In genomic region chr1:13587256-13588030, GRCh38 we compare ENCODE assay signal across 17 cellular contexts. TPM values are rescaled to one million over a fixed set of nuclear protein-coding genes. Genes with fewer than 3 reads are reported as not detected.
DNase-seq lines count a peak whose midpoint lies in the region; ATAC-seq and TF ChIP-seq lines count a peak whose summit lies in the region.
"Had no signal": no experiment of that assay in that cellular context is flagged by ENCODE, and none has a peak within 500 bp of the region (broad histone marks: within the 10 kb centered on the region; RNA-seq: fewer than 3 reads in every experiment).

No MANE protein-coding gene starts in this region.

- H3K4me3 ChIP-seq in right atrium auricular region (no peak overlapping the region), esophagus (ENCODE audit: low read depth in 1 of 2, low read length in 2 of 2) (no peak overlapping the region), muscle layer of duodenum (ENCODE audit: low read depth in 1 of 2, low read length in 2 of 2) (no peak overlapping the region), body of pancreas (no peak overlapping the region), thyroid gland (replicated peaks in 1 of 3) (no peak overlapping the region)
- H3K4me3 ChIP-seq: GM23248, PC-9 had no signal

- TF ChIP-seq CTCF in right atrium auricular region (IDR thresholded peaks at IDR 0.05) (no peak), body of pancreas (IDR thresholded peaks at IDR 0.05) (no peak), thyroid gland (IDR thresholded peaks at IDR 0.05) (no peak)

- H3K9me3 ChIP-seq in right atrium auricular region (no peaks in the 10 kb centered on the region), esophagus (ENCODE audit: control insufficient read depth in 2 of 2, insufficient read depth in 1 of 2, low read depth in 1 of 2, low read length in 1 of 2) (peaks cover 0 to 2% of the 10 kb centered on the region in 2 donors), muscle layer of duodenum (ENCODE audit: control insufficient read depth in 1 of 2, low read length in 2 of 2) (no peaks in the 10 kb centered on the region), body of pancreas (no peaks in the 10 kb centered on the region), thyroid gland (no peaks in the 10 kb centered on the region)

- H3K27ac ChIP-seq in right atrium auricular region (no peak overlapping the region), esophagus (ENCODE audit: low read depth in 2 of 2, low read length in 1 of 2) (peak overlapping the region; percentile 9 to 80), muscle layer of duodenum (ENCODE audit: low read length) (peak overlapping the region; percentile 5), body of pancreas (no peak overlapping the region), thyroid gland (no peak overlapping the region)
- H3K27ac ChIP-seq: GM23248, PC-9 had no signal

- H3K4me1 ChIP-seq in right atrium auricular region, result peaks cover 0 to 12% of the 10 kb centered on the region in 2 donors
- peaks cover 2 to 4% of the 10 kb centered on the region in 2 donors for H3K4me1 ChIP-seq in esophagus (ENCODE audit: control insufficient read depth in 2 of 2, insufficient read depth in 2 of 2, low read length in 1 of 2)
- H3K4me1 ChIP-seq in muscle layer of duodenum (ENCODE audit: control insufficient read depth in 1 of 2, insufficient read depth in 2 of 2, low read length in 2 of 2), result peaks cover 0 to 3% of the 10 kb centered on the region in 2 donors
- peaks cover 5% of the 10 kb centered on the region for H3K4me1 ChIP-seq in body of pancreas
- H3K4me1 ChIP-seq in thyroid gland, result peaks cover 4 to 7% of the 10 kb centered on the region in 2 donors

- H3K27me3 ChIP-seq in right atrium auricular region, result no peaks in the 10 kb centered on the region
- H3K27me3 ChIP-seq in esophagus (ENCODE audit: control insufficient read depth in 1 of 2, insufficient read depth in 2 of 2, low read length in 2 of 2), result no peaks in the 10 kb centered on the region
- H3K27me3 ChIP-seq in muscle layer of duodenum (ENCODE audit: low read depth, low read length), result peaks cover 5% of the 10 kb centered on the region
- peaks cover 0 to 4% of the 10 kb centered on the region in 2 donors for H3K27me3 ChIP-seq in body of pancreas
- peaks cover 3% of the 10 kb centered on the region for H3K27me3 ChIP-seq in thyroid gland

- WGBS in esophagus, 2 donors, result 30 to 32% methylated on average over 9 of the region's 9 CpGs
- 14 to 15% methylated on average over 9 of the region's 9 CpGs for WGBS in body of pancreas, 2 donors
- WGBS in thyroid gland, 2 donors, result 47 to 49% methylated on average over 8 to 9 of the region's 9 CpGs

- ATAC-seq in left ventricle myocardium superior (peak; percentile 4), body of pancreas (no peak), GM21526 (IDR thresholded peaks at IDR 0.05; ENCODE audit: low FRiP score, unreplicated experiment) (no peak), GM21528 (IDR thresholded peaks at IDR 0.05; ENCODE audit: low FRiP score, unreplicated experiment) (no peak)
- ATAC-seq: sciatic nerve had no signal

- TF ChIP-seq POLR2A in body of pancreas (IDR thresholded peaks at IDR 0.05) (no peak), thyroid gland (IDR thresholded peaks at IDR 0.05) (no peak)

- DNase-seq in left ventricle myocardium superior, result no peak
- DNase-seq in right atrium auricular region (ENCODE audit: low spot score), result no peak
- DNase-seq in body of pancreas, result no peak
- DNase-seq in thyroid gland, result no peak
- DNase-seq: aorta; DMS79 treated with DMSO at 0.1 percent for 48 hours; GM23248; NCI-H1694; NCI-H510A treated with DMSO at 0.1 percent for 48 hours; nephron progenitor cell; PC-9; stimulated activated CD4-positive, alpha-beta T cell treated with anti-CD3 and anti-CD28 coated beads, Interleukin-4, amount 100 ng/mL, for 4 hours had no signal

- no peaks in the 10 kb centered on the region for H3K36me3 ChIP-seq in right atrium auricular region
- no peaks in the 10 kb centered on the region for H3K36me3 ChIP-seq in esophagus (ENCODE audit: control insufficient read depth in 2 of 2, insufficient read depth in 2 of 2, low read length in 1 of 2)
- no peaks in the 10 kb centered on the region for H3K36me3 ChIP-seq in muscle layer of duodenum (ENCODE audit: control insufficient read depth in 1 of 2, insufficient read depth in 2 of 2, low read length in 2 of 2)
- no peaks in the 10 kb centered on the region for H3K36me3 ChIP-seq in body of pancreas (replicated peaks in 1 of 2; ENCODE audit: insufficient read depth in 1 of 2, low read depth in 2 of 2)
- no peaks in the 10 kb centered on the region for H3K36me3 ChIP-seq in thyroid gland

- intact Hi-C loops in left ventricle myocardium superior (cut with micrococcal nuclease), result no loop called here
- intact Hi-C loops in body of pancreas (cut with DNase I), result no loop called here
- intact Hi-C loops in thyroid gland (cut with DNase I), result no loop called here

RNA-seq across cellular contexts. Expression of gene PDPN, which starts 3.8 kb away (rescaled TPM):
- total RNA-seq in left ventricle myocardium superior (20.9 TPM), right atrium auricular region (10 to 100 TPM; 17.3 to 28.9 TPM), body of pancreas (1 to 10 TPM; 7.5 to 9.9 TPM), thyroid gland (10 to 100 TPM in 2 of 4 donors, 1 to 10 TPM in 2; 3.9 to 21.4 (median 14.3) TPM)
- 10 to 100 TPM in 1 of 2 donors, 1 to 10 TPM in 1; 2.4 to 11.9 TPM for polyA plus RNA-seq in esophagus
- total RNA-seq: PC-9 had no signal

Comparison
In these comparisons a context has a peak if more than half of its experiments do, and no peak if none do; other contexts are left out.
1. H3K27ac ChIP-seq: peak in esophagus (2 of 2) and muscle layer of duodenum (single experiment); none in right atrium auricular region (0 of 2), body of pancreas (0 of 4) and thyroid gland (0 of 3).